ENCODE assay signal across 8 cellular contexts in the genomic region with DNA sequence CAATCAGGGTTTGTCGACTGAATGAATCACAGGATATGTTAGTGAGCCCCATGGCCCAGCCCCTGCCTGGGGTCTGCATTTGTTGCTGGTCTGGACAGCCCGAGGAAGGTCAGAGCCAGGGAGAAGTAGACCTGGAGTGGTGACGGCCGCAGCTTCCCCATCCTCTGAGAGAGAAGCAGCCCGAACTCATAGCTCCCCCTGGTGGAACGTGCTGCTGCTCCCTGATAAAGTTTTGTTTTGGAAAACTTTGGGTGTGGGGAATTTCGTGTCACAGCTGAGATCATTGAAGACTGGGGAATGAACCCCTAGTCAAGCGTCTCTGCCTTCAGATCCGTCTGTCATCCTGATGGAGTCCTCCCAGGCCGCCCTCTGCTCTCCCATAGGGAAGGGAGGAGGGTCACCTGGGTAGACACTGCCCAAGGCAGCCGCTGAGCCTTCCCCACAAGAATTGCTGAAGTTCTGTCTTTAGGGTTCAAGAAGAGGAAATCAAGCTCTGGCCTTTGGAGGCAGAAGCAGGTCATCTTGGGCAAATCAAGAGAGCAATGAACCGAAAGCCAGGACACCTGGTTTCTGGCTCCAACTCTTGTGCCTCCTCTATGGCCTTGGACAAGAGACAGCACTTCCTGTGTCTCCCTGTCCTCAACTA.
DNase-seq lines count a peak whose midpoint lies in the region; ATAC-seq and TF ChIP-seq lines count a peak whose summit lies in the region.

No MANE protein-coding gene starts in this region.

- peak; percentile 37 to 63 (median 46) for TF ChIP-seq CTCF in heart left ventricle (IDR thresholded peaks at IDR 0.05)

- H3K4me3 ChIP-seq in heart left ventricle, result no peak overlapping the region

- H3K4me1 ChIP-seq in heart left ventricle, result peaks cover 0 to 3% (median 0%) of the 10 kb centered on the region in 12 donors

- H3K27me3 ChIP-seq in heart left ventricle, result no peaks in the 10 kb centered on the region

- H3K36me3 Mint-ChIP-seq in stimulated activated naive B cell treated with anti-CD40 and anti-IgM and Interleukin-4, amounts not matched to agents 10 μg/mL and 1 μg/mL and 100 μg/mL, for 72 hours, result no peaks in the 10 kb centered on the region

- H3K9me3 ChIP-seq in heart left ventricle, result no peaks in the 10 kb centered on the region

- H3K36me3 ChIP-seq in heart left ventricle, result no peaks in the 10 kb centered on the region

- no peaks in the 10 kb centered on the region for H3K9me3 Mint-ChIP-seq in stimulated activated naive B cell treated with anti-CD40 and anti-IgM and Interleukin-4, amounts not matched to agents 10 μg/mL and 1 μg/mL and 100 μg/mL, for 72 hours

- H3K4me1 Mint-ChIP-seq in stimulated activated naive B cell treated with anti-CD40 and anti-IgM and Interleukin-4, amounts not matched to agents 10 μg/mL and 1 μg/mL and 100 μg/mL, for 72 hours, result peaks cover 5 to 13% of the 10 kb centered on the region in 2 donors

- WGBS in heart left ventricle, 4 donors, result 38 to 50% (median 44%) methylated on average over 12 of the region's 12 CpGs

- TF ChIP-seq POLR2A in heart left ventricle (IDR thresholded peaks at IDR 0.05), result no peak

- H3K27me3 Mint-ChIP-seq in stimulated activated naive B cell treated with anti-CD40 and anti-IgM and Interleukin-4, amounts not matched to agents 10 μg/mL and 1 μg/mL and 100 μg/mL, for 72 hours, result peaks cover 28 to 33% of the 10 kb centered on the region in 2 donors

- peak; percentile 91 for DNase-seq in AG20443 (ENCODE audit: low spot score)
- DNase-seq in H4 (ENCODE audit: low spot score), result peak; percentile 21
- peak; percentile 8 for DNase-seq in SW480 (ENCODE audit: low spot score)
- DNase-seq in heart left ventricle, result peak; percentile 29 to 71 (median 40)
- no peak for DNase-seq in stimulated activated naive B cell treated with anti-CD40 and anti-IgM and Interleukin-4, amounts not matched to agents 10 μg/mL and 1 μg/mL and 100 μg/mL, for 72 hours

- H3K27ac Mint-ChIP-seq in stimulated activated naive B cell treated with anti-CD40 and anti-IgM and Interleukin-4, amounts not matched to agents 10 μg/mL and 1 μg/mL and 100 μg/mL, for 72 hours, result no peak overlapping the region

- H3K27ac ChIP-seq in heart left ventricle, result no peak overlapping the region

- H3K4me3 Mint-ChIP-seq in stimulated activated naive B cell treated with anti-CD40 and anti-IgM and Interleukin-4, amounts not matched to agents 10 μg/mL and 1 μg/mL and 100 μg/mL, for 72 hours, result no peak overlapping the region

- intact Hi-C loops in heart left ventricle (cut with DNase I), result loop anchor here in 5 of 10 donors (5.0 kb wide), 2 partner anchors 170 to 240 kb away; no protein-coding TSS in a partner anchor

- ATAC-seq in heart left ventricle (peak; percentile 30 to 71 (median 66)), HG03378 (IDR thresholded peaks at IDR 0.05; ENCODE audit: unreplicated experiment) (no peak), HG02852 (IDR thresholded peaks at IDR 0.05; ENCODE audit: unreplicated experiment) (no peak), GM19397 (IDR thresholded peaks at IDR 0.05; ENCODE audit: unreplicated experiment) (no peak)
- peak; percentile 38 to 56 for ATAC-seq in stimulated activated naive B cell treated with anti-CD40 and anti-IgM and Interleukin-4, amounts not matched to agents 10 μg/mL and 1 μg/mL and 100 μg/mL, for 72 hours (replicated peaks)

Comparison
In these comparisons a context has a peak if more than half of its experiments do, and no peak if none do; other contexts are left out.
1. ATAC-seq: peak in heart left ventricle (4 of 4) and stimulated activated naive B cell treated with anti-CD40 and anti-IgM and Interleukin-4, amounts not matched to agents 10 μg/mL and 1 μg/mL and 100 μg/mL, for 72 hours (2 of 2); none in HG03378 (single experiment), HG02852 (single experiment) and GM19397 (single experiment).